In the genomic region with DNA sequence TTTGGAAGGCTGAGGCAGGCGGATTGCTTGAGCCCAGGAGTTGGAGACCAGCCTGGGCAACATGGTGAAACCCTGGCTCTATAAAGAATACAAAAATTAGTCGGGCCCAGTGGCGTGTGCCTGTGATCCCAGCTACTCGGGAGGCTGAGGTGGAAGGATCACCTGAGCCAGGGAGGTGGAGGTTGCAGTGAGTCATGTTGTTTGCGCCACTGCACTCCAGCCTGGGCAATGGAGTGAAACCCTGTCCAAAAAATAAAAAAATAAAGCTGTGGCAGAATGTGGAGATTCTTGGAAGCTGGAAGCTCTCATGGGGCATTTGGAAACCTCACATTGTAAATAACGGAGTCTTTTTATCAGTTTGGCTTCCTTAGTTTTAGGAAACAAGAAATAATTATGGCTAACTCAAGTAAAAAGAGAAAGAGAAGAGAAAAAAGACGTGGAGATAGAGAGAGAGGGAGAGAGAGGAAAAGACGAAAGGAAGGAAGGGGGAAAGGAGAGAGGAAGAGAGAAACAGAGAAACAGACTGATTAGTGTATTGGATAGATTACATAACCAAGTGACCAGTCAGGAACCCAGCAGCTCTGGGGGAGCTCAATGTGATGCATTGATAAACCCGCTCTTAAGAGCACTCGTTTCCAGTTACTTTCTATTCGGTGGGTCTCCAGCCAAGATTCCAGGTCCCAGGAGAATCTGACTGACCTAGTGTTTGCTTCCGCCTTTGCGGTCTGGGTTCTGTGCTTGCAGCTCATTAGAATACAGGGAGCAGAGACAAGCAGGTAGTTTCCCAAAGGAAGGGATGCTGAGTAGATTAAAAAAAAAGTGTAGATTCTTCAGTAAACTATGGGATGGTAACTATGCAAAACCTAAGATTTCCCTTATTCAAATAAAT, we compare ENCODE assay signal across 8 cellular contexts. TPM values are rescaled to one million over a fixed set of nuclear protein-coding genes. Genes with fewer than 3 reads are reported as not detected.
DNase-seq lines count a peak whose midpoint lies in the region; ATAC-seq and TF ChIP-seq lines count a peak whose summit lies in the region.

No MANE protein-coding gene starts in this region.

- 66% methylated on average over 13 of the region's 13 CpGs for WGBS in ectodermal cell, 2 experiments

- ATAC-seq in GM21390 (IDR thresholded peaks at IDR 0.05; ENCODE audit: unreplicated experiment), result no peak

- H3K4me3 ChIP-seq in ectodermal cell (ENCODE audit: insufficient read depth, low read depth, low read length) (peak overlapping the region; percentile 82), tibial artery (peak overlapping the region; percentile 68 to 95)

- H3K27me3 ChIP-seq in ectodermal cell (ENCODE audit: control insufficient read depth, insufficient read depth, low read length, poor library complexity, severe bottlenecking) (no peaks in the 10 kb centered on the region), tibial artery (no peaks in the 10 kb centered on the region)

- H3K9me3 ChIP-seq in ectodermal cell (ENCODE audit: control insufficient read depth, low read length) (no peaks in the 10 kb centered on the region), tibial artery (no peaks in the 10 kb centered on the region)

- peak overlapping the region; percentile 71 for H3K27ac ChIP-seq in ectodermal cell (ENCODE audit: insufficient read depth, low read depth, low read length, poor library complexity, severe bottlenecking)
- peak overlapping the region; percentile 90 to 92 for H3K27ac ChIP-seq in tibial artery

- in situ Hi-C loops in Caki2 (cut with HindIII; ENCODE audit: low pct_unique_long_range_greater_than_20kb, low sequenced_read_pairs), result no loop called here

- no peaks in the 10 kb centered on the region for H3K4me1 ChIP-seq in ectodermal cell (ENCODE audit: control insufficient read depth, insufficient read depth, low read length)
- peaks cover 0 to 32% (median 10%) of the 10 kb centered on the region in 4 donors for H3K4me1 ChIP-seq in tibial artery

- intact Hi-C loops in tibial artery (cut with DNase I; ENCODE audit: low total_unique reads), result loop anchor here (5.0 kb wide), 1 partner anchor 50 kb away; a partner anchor contains a TSS

- DNase-seq in Caki2 (ENCODE audit: low read depth) (peak; percentile 60), HT1080 (ENCODE audit: low read depth) (peak; percentile 54), SHP77 treated with DMSO at 0.1 percent for 48 hours (lab: John Stamatoyannopoulos, UW) (peak; percentile 25), medulla oblongata (ENCODE audit: extremely low spot score) (peak; percentile 58), tibial artery (peak; percentile 59 to 77), 8988T (no peak)

- H3K36me3 ChIP-seq in ectodermal cell (ENCODE audit: control insufficient read depth, insufficient read depth, low read length), result no peaks in the 10 kb centered on the region
- no peaks in the 10 kb centered on the region for H3K36me3 ChIP-seq in tibial artery

- no peak for TF ChIP-seq CTCF in tibial artery (IDR thresholded peaks at IDR 0.05)

RNA-seq across cellular contexts. Expression of a gene that starts 1.1 kb away (rescaled TPM):
- total RNA-seq in Caki2 (2014; rRNA removed; shearing (Covaris generic); ENCODE audit: low replicate concordance), result 18.9 and 21.3 TPM in 2 replicates
- 10.0 and 12.7 TPM in 2 replicates for total RNA-seq in HT1080 (2014; rRNA removed; shearing (Covaris generic))
- polyA plus RNA-seq in HT1080 (2015; cell fraction: cytosol; rRNA removed), result 7.6 and 10.4 TPM in 2 replicates
- 7.7 and 8.2 TPM in 2 replicates for polyA plus RNA-seq in HT1080 (2015; cell fraction: nucleus; rRNA removed)
- 33.5 TPM for polyA plus RNA-seq in ectodermal cell (2013, experiment 1 of 4)
- polyA plus RNA-seq in ectodermal cell (2013, experiment 2 of 4), result 35.6 TPM
- polyA plus RNA-seq in ectodermal cell (2013, experiment 3 of 4), result 32.3 TPM
- 33.6 TPM for polyA plus RNA-seq in ectodermal cell (2013, experiment 4 of 4)

RNA-seq across cellular contexts. Expression of a gene that starts 22.6 kb away (rescaled TPM):
- total RNA-seq in Caki2 (2014; rRNA removed; shearing (Covaris generic); ENCODE audit: low replicate concordance), result 234 and 237 TPM in 2 replicates
- total RNA-seq in HT1080 (2014; rRNA removed; shearing (Covaris generic)), result 61.8 and 62.9 TPM in 2 replicates
- polyA plus RNA-seq in HT1080 (2015; cell fraction: cytosol; rRNA removed), result 93.4 and 117 TPM in 2 replicates
- polyA plus RNA-seq in HT1080 (2015; cell fraction: nucleus; rRNA removed), result 50.9 and 51.4 TPM in 2 replicates
- polyA plus RNA-seq in ectodermal cell (2013, experiment 1 of 4), result 129 TPM
- polyA plus RNA-seq in ectodermal cell (2013, experiment 2 of 4), result 123 TPM
- polyA plus RNA-seq in ectodermal cell (2013, experiment 3 of 4), result 144 TPM
- 149 TPM for polyA plus RNA-seq in ectodermal cell (2013, experiment 4 of 4)

RNA-seq across cellular contexts. Expression of a gene that starts 51.4 kb away (rescaled TPM):
- 33.4 and 43.2 TPM in 2 replicates for total RNA-seq in Caki2 (2014; rRNA removed; shearing (Covaris generic); ENCODE audit: low replicate concordance)
- 48.9 and 64.5 TPM in 2 replicates for total RNA-seq in HT1080 (2014; rRNA removed; shearing (Covaris generic))
- 65.9 and 68.1 TPM in 2 replicates for polyA plus RNA-seq in HT1080 (2015; cell fraction: cytosol; rRNA removed)
- polyA plus RNA-seq in HT1080 (2015; cell fraction: nucleus; rRNA removed), result 41.6 and 57.0 TPM in 2 replicates
- 61.5 TPM for polyA plus RNA-seq in ectodermal cell (2013, experiment 1 of 4)
- 61.7 TPM for polyA plus RNA-seq in ectodermal cell (2013, experiment 2 of 4)
- 53.8 TPM for polyA plus RNA-seq in ectodermal cell (2013, experiment 3 of 4)
- 57.8 TPM for polyA plus RNA-seq in ectodermal cell (2013, experiment 4 of 4)
